ENCODE assay signal across 21 cellular contexts in the genomic region with DNA sequence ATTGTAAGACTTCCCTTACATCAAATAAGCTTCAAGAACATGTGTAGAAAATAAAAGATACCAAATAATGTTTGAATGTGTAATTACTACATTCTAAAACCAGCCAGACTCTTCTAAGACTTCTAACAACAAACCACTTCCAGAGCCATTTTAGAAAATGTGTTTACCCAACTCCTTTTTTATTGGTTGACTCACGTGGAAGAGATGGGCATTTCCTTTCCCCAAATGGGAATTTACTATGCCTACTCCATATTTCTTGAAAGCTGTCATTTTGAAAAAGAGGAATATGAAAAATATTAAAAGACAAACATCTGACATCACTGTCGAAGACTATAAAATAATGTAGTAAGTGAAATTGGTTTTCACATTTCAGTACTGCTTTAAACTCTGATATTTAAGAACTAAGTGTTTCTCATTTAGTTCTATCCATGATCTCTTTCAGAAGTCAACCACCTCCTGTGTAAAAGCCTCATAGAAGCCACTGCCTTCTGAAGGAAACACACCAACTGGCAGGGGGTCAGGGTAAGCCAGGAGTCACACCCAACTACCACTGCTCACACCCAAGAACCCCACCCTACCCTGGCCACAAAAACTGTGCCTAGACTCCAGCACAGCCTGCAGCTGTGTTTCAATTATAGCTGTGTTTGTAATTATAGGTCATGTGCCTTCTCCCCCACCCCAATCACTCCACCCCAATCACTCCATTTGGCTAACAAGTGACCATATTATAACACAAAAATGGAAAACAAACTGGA.
DNase-seq lines count a peak whose midpoint lies in the region; ATAC-seq, FAIRE-seq and TF ChIP-seq lines count a peak whose summit lies in the region.
"Had no signal": no experiment of that assay in that cellular context is flagged by ENCODE, and none has a peak within 500 bp of the region (broad histone marks: within the 10 kb centered on the region; RNA-seq: fewer than 3 reads in every experiment).

No MANE protein-coding gene starts in this region.

- FAIRE-seq in keratinocyte (lab: Jason Lieb, UNC): no peak
- no peak for FAIRE-seq in HTR-8/SVneo (lab: Jason Lieb, UNC)
- FAIRE-seq: D721Med, GM19239, K562, urothelium cell line had no signal

- H3K79me2 ChIP-seq in keratinocyte (ENCODE audit: control insufficient read depth, insufficient read depth, low read length): no peaks in the 10 kb centered on the region

- DNase-seq in activated naive CD8-positive, alpha-beta T cell treated with anti-CD3 and anti-CD28 coated beads, Interleukin-2, amount 10 ng/mL, durations not matched to agents 7 days and 5 days: no peak
- no peak for DNase-seq in activated naive CD8-positive, alpha-beta T cell treated with anti-CD3 and anti-CD28 coated beads for 36 hours
- DNase-seq in T-cell: no peak
- DNase-seq in keratinocyte (ENCODE audit: low read depth, low spot score): no peak
- no peak for DNase-seq in DMS153 (lab: John Stamatoyannopoulos, UW)
- DNase-seq in type B pancreatic cell (ENCODE audit: extremely low spot score, unreplicated experiment): no peak
- DNase-seq in activated CD4-positive, CD25-positive, alpha-beta regulatory T cell (lab: John Stamatoyannopoulos, UW): no peak
- no peak for DNase-seq in HTR-8/SVneo (ENCODE audit: insufficient read length, low spot score)
- DNase-seq: activated effector memory CD4-positive, alpha-beta T cell treated with Interleukin-2 at 50 U/mL for 16 hours; dorsolateral prefrontal cortex; hypothalamus; NCI-H1436 treated with DMSO at 0.1 percent for 48 hours; NCI-H446 treated with DMSO at 0.1 percent for 48 hours; SIG-M5; stimulated activated CD4-positive, alpha-beta T cell treated with anti-CD3 and anti-CD28 coated beads, Interleukin-12 subunit alpha, Interleukin-12 subunit beta, amount 100 ng/mL, for 4 hours; stimulated activated naive CD4-positive, alpha-beta T cell treated with Interleukin-2 at 50 U/mL for 16 hours had no signal

- H3K27me3 ChIP-seq in keratinocyte (ENCODE audit: control insufficient read depth, extremely low read depth, insufficient read depth, low read length): no peaks in the 10 kb centered on the region
- H3K27me3 ChIP-seq: dorsolateral prefrontal cortex had no signal

- H3K36me3 ChIP-seq in keratinocyte (ENCODE audit: control insufficient read depth in 2 of 2, extremely low read depth in 1 of 2, insufficient read depth in 2 of 2, low read length in 2 of 2): no peaks in the 10 kb centered on the region
- H3K36me3 ChIP-seq: prostate gland had no signal

- H3K4me3 Mint-ChIP-seq in activated naive CD8-positive, alpha-beta T cell treated with anti-CD3 and anti-CD28 coated beads, Interleukin-2, amount 10 ng/mL, durations not matched to agents 7 days and 5 days: no peak overlapping the region
- H3K4me3 Mint-ChIP-seq in activated naive CD8-positive, alpha-beta T cell treated with anti-CD3 and anti-CD28 coated beads for 36 hours: no peak overlapping the region
- no peak overlapping the region for H3K4me3 Mint-ChIP-seq in T-cell
- H3K4me3 Mint-ChIP-seq in type B pancreatic cell: no peak overlapping the region

- ATAC-seq in activated naive CD8-positive, alpha-beta T cell treated with anti-CD3 and anti-CD28 coated beads, Interleukin-2, amount 10 ng/mL, durations not matched to agents 7 days and 5 days (ENCODE audit: low read depth): peak; percentile 39
- ATAC-seq in T-cell (replicated peaks in 1 of 4): peak; percentile 54 to 64 (median 58)
- ATAC-seq: K562 had no signal

- H3K27me3 Mint-ChIP-seq in activated naive CD8-positive, alpha-beta T cell treated with anti-CD3 and anti-CD28 coated beads, Interleukin-2, amount 10 ng/mL, durations not matched to agents 7 days and 5 days: no peaks in the 10 kb centered on the region
- H3K27me3 Mint-ChIP-seq in activated naive CD8-positive, alpha-beta T cell treated with anti-CD3 and anti-CD28 coated beads for 36 hours: no peaks in the 10 kb centered on the region
- H3K27me3 Mint-ChIP-seq in T-cell: no peaks in the 10 kb centered on the region
- H3K27me3 Mint-ChIP-seq in type B pancreatic cell: no peaks in the 10 kb centered on the region

- peaks cover 13% of the 10 kb centered on the region for H3K4me1 ChIP-seq in keratinocyte (ENCODE audit: control insufficient read depth, extremely low read depth, insufficient read depth, low read length)
- H3K4me1 ChIP-seq: prostate gland had no signal

- POLR2A ChIA-PET in activated naive CD8-positive, alpha-beta T cell treated with anti-CD3 and anti-CD28 coated beads, Interleukin-2, amount 10 ng/mL, durations not matched to agents 7 days and 5 days (lab: Charles Lee): no interaction called here
- POLR2A ChIA-PET in T-cell (lab: Charles Lee): no interaction called here

- H3K9me3 ChIP-seq in keratinocyte (ENCODE audit: control insufficient read depth, low read depth, low read length): no peaks in the 10 kb centered on the region
- H3K9me3 ChIP-seq: prostate gland had no signal

- H3K9ac ChIP-seq in keratinocyte (ENCODE audit: control insufficient read depth, extremely low read depth, insufficient read depth, low read length): no peak overlapping the region

- H4K20me1 ChIP-seq in keratinocyte (ENCODE audit: control insufficient read depth, extremely low read depth, insufficient read depth, low read length): no peaks in the 10 kb centered on the region

- no peak overlapping the region for H3K27ac ChIP-seq in keratinocyte (ENCODE audit: control insufficient read depth, insufficient read depth, low read length)
- H3K27ac ChIP-seq: prostate gland had no signal

- peaks cover 9% of the 10 kb centered on the region for H3K4me1 Mint-ChIP-seq in activated naive CD8-positive, alpha-beta T cell treated with anti-CD3 and anti-CD28 coated beads, Interleukin-2, amount 10 ng/mL, durations not matched to agents 7 days and 5 days
- peaks cover 16% of the 10 kb centered on the region for H3K4me1 Mint-ChIP-seq in activated naive CD8-positive, alpha-beta T cell treated with anti-CD3 and anti-CD28 coated beads for 36 hours
- H3K4me1 Mint-ChIP-seq in T-cell: peaks cover 29 to 35% (median 31%) of the 10 kb centered on the region in 3 donors
- H3K4me1 Mint-ChIP-seq in type B pancreatic cell (ENCODE audit: unreplicated experiment): no peaks in the 10 kb centered on the region

- H3K4me2 ChIP-seq in keratinocyte (ENCODE audit: control insufficient read depth, extremely low read depth, insufficient read depth, low read depth, low read length): peak overlapping the region; percentile 44

- dilution Hi-C loops in keratinocyte (cut with MboI; ENCODE audit: extremely low pct_ligation_motif_present, low sequenced_read_pairs): no loop called here

- no peak overlapping the region for H3K4me3 ChIP-seq in keratinocyte (ENCODE audit: control insufficient read depth in 2 of 3, extremely low read depth in 1 of 3, insufficient read depth in 2 of 3, low read depth in 1 of 3, low read length in 3 of 3)
- H3K4me3 ChIP-seq: dorsolateral prefrontal cortex, K562, prostate gland had no signal

- peaks cover 6% of the 10 kb centered on the region for H3K9me3 Mint-ChIP-seq in activated naive CD8-positive, alpha-beta T cell treated with anti-CD3 and anti-CD28 coated beads, Interleukin-2, amount 10 ng/mL, durations not matched to agents 7 days and 5 days
- peaks cover 6% of the 10 kb centered on the region for H3K9me3 Mint-ChIP-seq in activated naive CD8-positive, alpha-beta T cell treated with anti-CD3 and anti-CD28 coated beads for 36 hours
- H3K9me3 Mint-ChIP-seq in T-cell (peaks cover 0 to 6% (median 4%) of the 10 kb centered on the region in 3 donors), type B pancreatic cell (no peaks in the 10 kb centered on the region)

- TF ChIP-seq CTCF in keratinocyte (optimal IDR thresholded peaks at IDR 0.05 in 1 of 3, IDR thresholded peaks at IDR 0.05 in 1 of 3, conservative IDR thresholded peaks at IDR 0.05 in 1 of 3; ENCODE audit: extremely low read depth in 1 of 3, insufficient read depth in 2 of 3, low read length in 3 of 3) (no peak), type B pancreatic cell (conservative IDR thresholded peaks at IDR 0.05) (no peak)

- H3K27ac Mint-ChIP-seq in activated naive CD8-positive, alpha-beta T cell treated with anti-CD3 and anti-CD28 coated beads, Interleukin-2, amount 10 ng/mL, durations not matched to agents 7 days and 5 days: no peak overlapping the region
- H3K27ac Mint-ChIP-seq in activated naive CD8-positive, alpha-beta T cell treated with anti-CD3 and anti-CD28 coated beads for 36 hours: no peak overlapping the region
- peak overlapping the region; percentile 23 to 66 for H3K27ac Mint-ChIP-seq in T-cell
- H3K27ac Mint-ChIP-seq in type B pancreatic cell: no peak overlapping the region

- CTCF ChIA-PET in T-cell (lab: Charles Lee): interaction anchor here (0.7 to 1.2 kb wide), 2 partner anchors 352 to 529 kb away, joined by 4 to 5 read pairs; no protein-coding TSS in a partner anchor

- H2AFZ ChIP-seq in keratinocyte (ENCODE audit: control insufficient read depth, low read length): no peak overlapping the region

- no peaks in the 10 kb centered on the region for H3K9me1 ChIP-seq in keratinocyte (ENCODE audit: control insufficient read depth, extremely low read depth, insufficient read depth, low read length)

- H3K36me3 Mint-ChIP-seq in activated naive CD8-positive, alpha-beta T cell treated with anti-CD3 and anti-CD28 coated beads, Interleukin-2, amount 10 ng/mL, durations not matched to agents 7 days and 5 days: peaks cover 5% of the 10 kb centered on the region
- peaks cover 2% of the 10 kb centered on the region for H3K36me3 Mint-ChIP-seq in activated naive CD8-positive, alpha-beta T cell treated with anti-CD3 and anti-CD28 coated beads for 36 hours
- H3K36me3 Mint-ChIP-seq in T-cell (peaks cover 27% of the 10 kb centered on the region), type B pancreatic cell (peaks cover 23% of the 10 kb centered on the region)

Comparison
In these comparisons a context has a peak if more than half of its experiments do, and no peak if none do; other contexts are left out.
1. H3K27ac Mint-ChIP-seq: peak in T-cell (2 of 2); none in activated naive CD8-positive, alpha-beta T cell treated with anti-CD3 and anti-CD28 coated beads, Interleukin-2, amount 10 ng/mL, durations not matched to agents 7 days and 5 days (single experiment), activated naive CD8-positive, alpha-beta T cell treated with anti-CD3 and anti-CD28 coated beads for 36 hours (single experiment) and type B pancreatic cell (single experiment).